1 cellular context compared by ENCODE assay signal in the genomic region with DNA sequence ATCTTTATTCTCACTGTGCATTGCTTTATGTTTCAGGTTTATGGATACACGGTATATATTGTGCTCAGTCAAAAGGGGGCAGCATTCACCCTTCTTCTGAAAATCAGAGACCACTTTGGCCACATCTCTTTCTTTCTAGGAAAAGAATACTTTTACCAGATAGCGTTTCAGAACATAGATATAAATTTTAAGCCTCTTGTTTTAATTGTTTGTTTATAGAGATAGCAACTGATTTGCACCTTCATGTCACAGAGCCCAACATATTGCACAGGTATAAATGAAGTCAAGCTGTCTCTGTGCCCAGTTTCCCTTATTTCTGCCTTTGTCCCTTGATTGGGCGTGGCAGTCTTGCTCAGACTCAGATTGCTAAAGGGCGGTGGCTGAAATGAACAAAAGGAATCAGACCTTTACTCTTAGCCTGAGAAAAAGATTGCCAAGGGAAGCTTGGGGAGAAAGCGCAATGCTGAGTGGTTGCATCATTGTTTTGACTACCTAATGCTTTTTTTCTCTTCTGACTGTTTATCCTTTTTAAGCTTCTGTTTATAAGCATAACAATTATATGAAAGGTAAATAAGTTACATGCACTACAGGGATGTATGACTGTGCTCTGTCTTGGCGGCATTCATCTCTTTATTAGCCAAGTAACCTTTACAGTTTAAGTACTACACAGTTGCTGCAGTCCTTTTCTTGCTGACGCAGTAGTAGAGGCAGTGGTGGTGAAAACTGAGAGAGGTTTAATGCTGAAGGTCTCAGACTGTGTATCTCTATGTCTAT.
TF ChIP-seq lines count a peak whose summit lies in the region.

No MANE protein-coding gene starts in this region.

TF ChIP-seq in HEK293, 187 proteins besides CTCF, POLR2A, EP300 and RAD21 (continued from another document):
- no peak for TF ChIP-seq REPIN1 (tag by site-specific recombination; IDR thresholded peaks at IDR 0.05; ENCODE audit: low read depth)
- no peak for TF ChIP-seq ZNF266 (tag by site-specific recombination; IDR thresholded peaks at IDR 0.05; ENCODE audit: low read depth)
- TF ChIP-seq, protein P1, sequence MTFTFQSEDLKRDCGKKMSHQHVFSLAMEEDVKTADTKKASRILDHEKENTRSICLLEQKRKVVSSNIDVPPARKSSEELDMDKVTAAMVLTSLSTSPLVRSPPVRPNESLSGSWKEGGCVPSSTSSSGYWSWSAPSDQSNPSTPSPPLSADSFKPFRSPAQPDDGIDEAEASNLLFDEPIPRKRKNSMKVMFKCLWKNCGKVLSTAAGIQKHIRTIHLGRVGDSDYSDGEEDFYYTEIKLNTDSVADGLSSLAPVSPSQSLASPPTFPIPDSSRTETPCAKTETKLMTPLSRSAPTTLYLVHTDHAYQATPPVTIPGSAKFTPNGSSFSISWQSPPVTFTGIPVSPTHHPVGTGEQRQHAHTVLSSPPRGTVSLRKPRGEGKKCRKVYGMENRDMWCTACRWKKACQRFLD (tag by site-specific recombination; IDR thresholded peaks at IDR 0.05): no peak
- TF ChIP-seq ZNF140 (tag by site-specific recombination; IDR thresholded peaks at IDR 0.05): no peak
- TF ChIP-seq FEZF1 (tag by site-specific recombination; IDR thresholded peaks at IDR 0.05): peak; percentile 30; the same call in 1 of the 2 replicates
